In the genomic region with DNA sequence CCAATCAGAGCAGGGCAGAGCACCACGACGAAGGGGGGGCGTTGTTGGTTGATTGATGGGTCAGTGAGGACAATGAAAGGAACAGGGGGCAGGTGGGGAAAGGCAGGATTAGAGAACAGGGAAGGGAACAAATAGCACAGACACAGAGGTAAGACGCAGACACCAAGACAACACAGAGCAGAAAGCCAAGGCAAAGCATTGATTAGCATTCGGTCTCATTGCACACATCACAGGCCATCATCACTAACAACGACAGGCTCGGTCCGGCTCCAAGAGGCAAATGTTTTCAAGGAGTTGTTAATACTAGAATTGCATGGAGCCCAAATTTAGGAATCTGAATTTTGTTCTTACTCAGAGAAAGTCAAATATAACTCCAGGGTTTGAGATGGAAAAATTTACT, we compare ENCODE assay signal across 16 cellular contexts.
"Had no signal": no experiment of that assay in that cellular context is flagged by ENCODE, and none has a peak within 500 bp of the region (broad histone marks: within the 10 kb centered on the region; RNA-seq: fewer than 3 reads in every experiment).

No MANE protein-coding gene starts in this region.

- H3K27ac Mint-ChIP-seq: activated T-cell treated with anti-CD3 and anti-CD28 coated beads, Interleukin-2, amount 50 U/mL, for 24 hours; stimulated activated memory B cell treated with anti-CD40 and anti-IgM and Interleukin-4, amounts not matched to agents 10 μg/mL and 1 μg/mL and 100 μg/mL, for 72 hours had no signal

- DNase-seq: activated CD4-positive, alpha-beta T cell treated with anti-CD3 and anti-CD28 coated beads, Interleukin-2, amount 50 U/mL, for 1 hour; activated CD8-positive, alpha-beta memory T cell treated with anti-CD3 and anti-CD28 coated beads for 24 hours; activated CD8-positive, alpha-beta memory T cell treated with anti-CD3 and anti-CD28 coated beads, Interleukin-2, amount 50 U/mL, for 4 hours; activated naive CD4-positive, alpha-beta T cell treated with Interleukin-2 at 50 U/mL for 16 hours; activated T-cell treated with anti-CD3 and anti-CD28 coated beads, Interleukin-2, amount 50 U/mL, for 24 hours; adrenal gland; central memory CD4-positive, alpha-beta T cell; left colon; occipital lobe; right lobe of liver; small intestine; stimulated activated CD4-positive, alpha-beta T cell treated with anti-CD3 and anti-CD28 coated beads, Interleukin-2, amount 100 ng/mL, for 24 hours; trophoblast cell had no signal

- H3K9me3 Mint-ChIP-seq: activated T-cell treated with anti-CD3 and anti-CD28 coated beads, Interleukin-2, amount 50 U/mL, for 24 hours; memory B cell; stimulated activated memory B cell treated with anti-CD40 and anti-IgM and Interleukin-4, amounts not matched to agents 10 μg/mL and 1 μg/mL and 100 μg/mL, for 72 hours had no signal

- H3K4me3 Mint-ChIP-seq: activated T-cell treated with anti-CD3 and anti-CD28 coated beads, Interleukin-2, amount 50 U/mL, for 24 hours; memory B cell; stimulated activated memory B cell treated with anti-CD40 and anti-IgM and Interleukin-4, amounts not matched to agents 10 μg/mL and 1 μg/mL and 100 μg/mL, for 72 hours had no signal

- ATAC-seq: activated CD4-positive, CD25-positive, alpha-beta regulatory T cell treated with anti-CD3 and anti-CD28 coated beads, Interleukin-2, amount 50 U/mL, for 24 hours; left colon; right lobe of liver; stimulated activated memory B cell treated with anti-CD40 and anti-IgM and Interleukin-4, amounts not matched to agents 10 μg/mL and 1 μg/mL and 100 μg/mL, for 72 hours had no signal

- H3K27me3 Mint-ChIP-seq: activated T-cell treated with anti-CD3 and anti-CD28 coated beads, Interleukin-2, amount 50 U/mL, for 24 hours; memory B cell; stimulated activated memory B cell treated with anti-CD40 and anti-IgM and Interleukin-4, amounts not matched to agents 10 μg/mL and 1 μg/mL and 100 μg/mL, for 72 hours had no signal
